Comparison of ENCODE assay signal across 1 cellular context in genomic region chr9:129838707-129839259, GRCh38.
TF ChIP-seq lines count a peak whose summit lies in the region.

No MANE protein-coding gene starts in this region.

TF ChIP-seq in GM23338, 12 proteins besides CTCF, POLR2A, EP300 and RAD21 (continued from another document):
- TF ChIP-seq REST (IDR thresholded peaks at IDR 0.05; ENCODE audit: unreplicated experiment): no peak
- TF ChIP-seq EZH2phosphoT487 (IDR thresholded peaks at IDR 0.05; ENCODE audit: unreplicated experiment): no peak
- TF ChIP-seq ZNF462 (CRISPR knock-in tag; IDR thresholded peaks at IDR 0.05): no peak
- TF ChIP-seq CREB1 (CRISPR knock-in tag; IDR thresholded peaks at IDR 0.05; ENCODE audit: low read depth): no peak
- TF ChIP-seq EZH2 (IDR thresholded peaks at IDR 0.05; ENCODE audit: low read depth, unreplicated experiment): no peak
- TF ChIP-seq ETS1 (IDR thresholded peaks at IDR 0.05): no peak
- TF ChIP-seq ZNF331 (CRISPR knock-in tag; IDR thresholded peaks at IDR 0.05; ENCODE audit: low read depth): no peak
- TF ChIP-seq ZNF114 (CRISPR knock-in tag; IDR thresholded peaks at IDR 0.05): no peak
- TF ChIP-seq NANOG (IDR thresholded peaks at IDR 0.05; ENCODE audit: borderline replicate concordance): no peak
